17 cellular contexts compared by ENCODE assay signal in the genomic region with DNA sequence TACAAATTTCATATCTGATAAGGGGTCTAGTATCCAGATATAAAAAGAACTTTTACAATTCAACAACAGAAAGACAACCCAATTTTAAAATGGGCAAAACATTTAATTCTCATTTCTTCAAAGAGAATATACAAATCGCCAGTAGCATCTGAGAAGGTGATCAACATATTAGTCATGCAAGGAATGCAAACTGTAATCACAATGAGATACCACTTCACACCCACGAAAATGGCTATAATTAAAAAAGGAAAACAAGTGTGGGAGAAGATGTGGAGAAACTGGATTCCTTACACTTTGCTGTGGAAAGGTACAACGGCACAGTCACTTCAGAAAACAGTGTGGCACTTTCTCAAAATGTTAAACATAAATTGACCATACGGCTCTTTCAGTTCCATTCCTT.
"Had no signal": no experiment of that assay in that cellular context is flagged by ENCODE, and none has a peak within 500 bp of the region (broad histone marks: within the 10 kb centered on the region; RNA-seq: fewer than 3 reads in every experiment).

No MANE protein-coding gene starts in this region.

- H2AFZ ChIP-seq: hepatocyte had no signal

- ATAC-seq: left lobe of liver, natural killer cell had no signal

- DNase-seq: foreskin melanocyte; head of caudate nucleus; mammary epithelial cell; natural killer cell; posterior cingulate gyrus; sigmoid colon; small intestine; stimulated activated CD4-positive, alpha-beta T cell treated with anti-CD3 and anti-CD28 coated beads, Interleukin-12 subunit alpha, Interleukin-12 subunit beta, amount 100 ng/mL, for 4 hours; stimulated activated naive CD4-positive, alpha-beta T cell; stomach; thyroid gland had no signal

- H3K9me3 ChIP-seq: right atrium auricular region, sigmoid colon, stomach, suprapubic skin, thyroid gland had no signal

- H3K27me3 ChIP-seq: hepatocyte, right atrium auricular region, sigmoid colon, stomach, suprapubic skin, thyroid gland had no signal

- H3K27ac ChIP-seq: hepatocyte, right atrium auricular region, sigmoid colon, stomach, suprapubic skin, thyroid gland had no signal

- H3K4me1 ChIP-seq: suprapubic skin had no signal

- FAIRE-seq: colon, small intestine, urothelium cell line had no signal

- H3K4me2 ChIP-seq: hepatocyte had no signal

- H3K4me3 ChIP-seq: hepatocyte, right atrium auricular region, sigmoid colon, stomach, suprapubic skin, thyroid gland had no signal

- H3K79me2 ChIP-seq: hepatocyte had no signal
